Comparison of ENCODE assay signal across 16 cellular contexts in the genomic region with DNA sequence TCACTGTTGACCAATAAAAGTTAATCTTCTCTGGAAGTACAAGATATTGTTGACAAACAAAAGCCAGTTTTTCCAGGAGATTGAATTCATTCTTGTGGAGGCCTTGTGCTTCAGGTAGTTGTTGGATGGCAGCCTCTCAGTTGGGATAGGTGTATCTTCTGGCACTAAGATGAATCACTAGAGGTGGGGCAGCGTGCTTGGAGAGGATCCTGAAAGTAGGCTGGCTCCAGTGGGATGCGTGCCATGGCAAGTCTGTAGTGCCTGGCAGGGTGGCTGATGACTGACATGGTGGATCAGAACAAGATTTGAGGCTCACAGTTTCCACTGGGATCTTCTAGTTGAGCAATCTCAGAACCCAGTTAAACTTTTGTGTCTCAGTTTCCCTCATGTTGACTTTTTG. TPM values are rescaled to one million over a fixed set of nuclear protein-coding genes. Genes with fewer than 3 reads are reported as not detected.
DNase-seq lines count a peak whose midpoint lies in the region; ATAC-seq and TF ChIP-seq lines count a peak whose summit lies in the region.
"Had no signal": no experiment of that assay in that cellular context is flagged by ENCODE, and none has a peak within 500 bp of the region (broad histone marks: within the 10 kb centered on the region; RNA-seq: fewer than 3 reads in every experiment).

No MANE protein-coding gene starts in this region.

- H3K27ac ChIP-seq in right cardiac atrium (ENCODE audit: low read length) (no peak overlapping the region), Panc1 (ENCODE audit: low read length) (no peak overlapping the region), foreskin keratinocyte (peak overlapping the region; percentile 33), stomach (no peak overlapping the region)
- H3K27ac ChIP-seq: SK-N-MC had no signal

- intact Hi-C loops in Right ventricle myocardium superior (cut with DNase I) (no loop called here), right cardiac atrium (cut with DNase I) (no loop called here), Panc1 (cut with micrococcal nuclease; ENCODE audit: unreplicated experiment) (no loop called here), stomach (cut with DNase I; ENCODE audit: low total_unique reads) (no loop called here)

- CTCF ChIA-PET in Panc1 (lab: Charles Lee), result no interaction called here

- ATAC-seq in Right ventricle myocardium superior (ENCODE audit: poor library complexity), result peak; percentile 29
- no peak for ATAC-seq in right cardiac atrium
- no peak for ATAC-seq in Panc1
- ATAC-seq in foreskin keratinocyte, result peak; percentile 89
- ATAC-seq in HG03571 (IDR thresholded peaks at IDR 0.05; ENCODE audit: unreplicated experiment), result no peak
- ATAC-seq: K562 had no signal

- TF ChIP-seq EP300 in stomach (IDR thresholded peaks at IDR 0.05), result no peak

- POLR2A ChIA-PET in Panc1 (lab: Charles Lee), result no interaction called here

- TSS peak; percentile 49 for BruUV-seq in Panc1 (replicated peaks; lab: Mats Ljungman, UMichigan)

- WGBS in right cardiac atrium, result 81% methylated on average over 2 of the region's 2 CpGs
- 64 to 94% (median 88%) methylated on average over 2 of the region's 2 CpGs for WGBS in stomach, 5 donors

- H3K27me3 ChIP-seq in right cardiac atrium (ENCODE audit: control insufficient read depth, insufficient read depth), result no peaks in the 10 kb centered on the region
- no peaks in the 10 kb centered on the region for H3K27me3 ChIP-seq in Panc1 (ENCODE audit: control insufficient read depth, insufficient read depth, low read length)
- no peaks in the 10 kb centered on the region for H3K27me3 ChIP-seq in foreskin keratinocyte
- no peaks in the 10 kb centered on the region for H3K27me3 ChIP-seq in stomach

- H3K36me3 ChIP-seq in Panc1 (ENCODE audit: control insufficient read depth, insufficient read depth, low read length), result peaks cover 5% of the 10 kb centered on the region; the same call in 1 of the 2 replicates
- H3K36me3 ChIP-seq in stomach, result peaks cover 0 to 32% (median 29%) of the 10 kb centered on the region in 4 donors

- TF ChIP-seq CTCF in Panc1 (IDR thresholded peaks at IDR 0.05) (no peak), foreskin keratinocyte (conservative IDR thresholded peaks at IDR 0.05) (no peak), stomach (IDR thresholded peaks at IDR 0.05) (no peak), GM13976 (IDR thresholded peaks at IDR 0.05; ENCODE audit: borderline replicate concordance, control extremely low read depth, extremely low read depth, insufficient read depth, missing control alignments) (no peak)

- DNase-seq in Right ventricle myocardium superior (peak; percentile 61), right cardiac atrium (no peak), Panc1 (ENCODE audit: low read depth, low spot score) (no peak), foreskin keratinocyte (peak; percentile 77 to 90), stomach (peak; percentile 37), GM13976 (ENCODE audit: low spot score) (no peak)
- DNase-seq in effector CD8-positive, alpha-beta T cell (lab: John Stamatoyannopoulos, UW), result no peak
- DNase-seq: activated CD4-positive, CD25-positive, alpha-beta regulatory T cell treated with anti-CD3 and anti-CD28 coated beads, Interleukin-2, amount 50 U/mL, for 72 hours; activated naive CD8-positive, alpha-beta T cell treated with anti-CD3 and anti-CD28 coated beads, Interleukin-2, amount 10 ng/mL, durations not matched to agents 7 days and 5 days; C1 segment of cervical spinal cord; dermis blood vessel endothelial cell; kidney glomerular epithelial cell; NCI-H187 treated with DMSO at 0.1 percent for 48 hours had no signal

- TF ChIP-seq POLR2A in stomach (IDR thresholded peaks at IDR 0.05), result no peak

- in situ Hi-C loops in Panc1 (cut with HindIII; ENCODE audit: low pct_unique_long_range_greater_than_20kb, low sequenced_read_pairs) (no loop called here), GM13976 (cut with MboI; ENCODE audit: low sequenced_read_pairs, unreplicated experiment) (no loop called here)

- peaks cover 5% of the 10 kb centered on the region for H3K4me1 ChIP-seq in right cardiac atrium (ENCODE audit: control insufficient read depth, insufficient read depth, low read length)
- H3K4me1 ChIP-seq in Panc1 (ENCODE audit: control insufficient read depth, insufficient read depth, low read length), result peaks cover 10% of the 10 kb centered on the region; the same call in 1 of the 2 replicates
- H3K4me1 ChIP-seq in foreskin keratinocyte, result peaks cover 4% of the 10 kb centered on the region
- peaks cover 14 to 49% (median 36%) of the 10 kb centered on the region in 4 donors for H3K4me1 ChIP-seq in stomach

- H3K9me3 ChIP-seq in right cardiac atrium (ENCODE audit: control insufficient read depth, low read length) (no peaks in the 10 kb centered on the region), Panc1 (ENCODE audit: control insufficient read depth, insufficient read depth, low read depth, low read length) (no peaks in the 10 kb centered on the region), stomach (no peaks in the 10 kb centered on the region)

- H3K4me3 ChIP-seq in right cardiac atrium (ENCODE audit: low read length), result no peak overlapping the region
- no peak overlapping the region for H3K4me3 ChIP-seq in Panc1 (ENCODE audit: low read depth in 2 of 2, low read length in 2 of 2)
- H3K4me3 ChIP-seq in stomach, result no peak overlapping the region
- H3K4me3 ChIP-seq: SK-N-MC had no signal

RNA-seq across cellular contexts. Expression of gene VPS13D, which starts 2.4 kb away (rescaled TPM):
- 63.3 TPM for total RNA-seq in Right ventricle myocardium superior
- 10 to 100 TPM; 45.9 to 56.4 (median 55.2) TPM for total RNA-seq in right cardiac atrium
- 25.8 TPM for polyA plus RNA-seq in right cardiac atrium
- total RNA-seq in Panc1 (2021; ENCODE audit: unreplicated experiment), result 33.1 TPM
- polyA plus RNA-seq in Panc1 (2012; ENCODE audit: insufficient read length), result 16.3 TPM
- 22.7 and 24.3 TPM in 2 replicates for total RNA-seq in foreskin keratinocyte
- 7.6 and 7.9 TPM in 2 replicates for polyA plus RNA-seq in foreskin keratinocyte
- 100 to 1,000 TPM in 1 of 5 donors, 10 to 100 TPM in 4; 57.1 to 106 (median 76.5) TPM for total RNA-seq in stomach
- polyA plus RNA-seq in stomach, result 10 to 100 TPM in 1 of 3 donors, 1 to 10 TPM in 2; 6.7 to 17.3 (median 9.0) TPM

Comparison
In these comparisons a context has a peak if more than half of its experiments do, and no peak if none do; other contexts are left out.
1. ATAC-seq: peak in Right ventricle myocardium superior (single experiment) and foreskin keratinocyte (single experiment); none in right cardiac atrium (0 of 2), Panc1 (single experiment) and HG03571 (single experiment).
2. DNase-seq: peak in Right ventricle myocardium superior (single experiment), foreskin keratinocyte (2 of 2) and stomach (single experiment); none in right cardiac atrium (0 of 3), Panc1 (single experiment), effector CD8-positive, alpha-beta T cell (single experiment) and GM13976 (single experiment).